ENCODE assay signal across 10 cellular contexts in the genomic region with DNA sequence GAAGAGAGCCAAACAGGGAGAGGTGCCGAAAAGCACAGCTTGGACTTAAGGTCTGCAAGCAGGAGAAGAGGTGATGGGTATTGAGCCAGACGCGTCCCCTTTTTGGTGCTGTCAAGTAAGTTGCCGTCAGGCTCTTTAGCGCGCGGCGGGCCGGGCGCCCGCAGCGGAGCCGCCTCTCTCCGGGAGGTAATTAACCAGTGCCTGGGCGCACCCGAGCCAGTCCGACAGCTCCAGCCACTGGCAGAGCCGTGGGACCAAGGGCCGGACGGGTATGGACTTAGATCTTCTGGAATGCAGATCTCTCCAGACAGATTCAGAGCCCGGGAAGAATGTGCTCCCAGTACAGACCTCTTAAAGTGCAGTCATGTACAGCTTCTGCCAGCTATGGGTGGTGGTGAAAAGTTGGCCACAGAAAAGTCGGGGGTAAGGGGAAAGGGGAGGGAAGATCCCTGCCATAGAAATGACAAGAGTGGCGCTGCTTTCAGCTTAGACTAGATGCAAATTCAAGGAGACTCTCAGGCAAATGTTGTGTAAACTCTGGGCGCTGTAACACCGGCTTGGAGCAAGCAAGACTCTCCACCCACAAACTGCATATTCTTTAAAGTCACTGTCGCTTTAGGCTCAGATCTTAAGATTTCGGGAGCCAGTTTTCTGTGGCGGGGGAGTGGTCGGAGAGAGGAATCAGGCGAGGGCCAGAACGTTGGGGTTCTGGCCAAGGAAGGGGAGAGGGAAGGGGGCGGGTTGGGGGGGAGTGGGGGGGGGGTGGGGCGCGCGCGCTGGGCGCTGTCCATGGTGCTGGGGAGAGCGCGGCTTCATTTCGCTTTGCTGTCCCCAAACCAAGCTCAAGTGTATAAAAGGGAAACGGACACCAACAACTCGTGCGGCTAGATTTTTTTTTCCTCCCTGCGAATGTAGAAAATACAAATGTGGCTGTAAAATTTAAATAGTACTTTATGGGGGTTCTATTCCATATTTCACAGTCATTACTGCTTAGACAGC. TPM values are rescaled to one million over a fixed set of nuclear protein-coding genes. Genes with fewer than 3 reads are reported as not detected.
DNase-seq lines count a peak whose midpoint lies in the region; ATAC-seq and TF ChIP-seq lines count a peak whose summit lies in the region.
"Had no signal": no experiment of that assay in that cellular context is flagged by ENCODE, and none has a peak within 500 bp of the region (broad histone marks: within the 10 kb centered on the region; RNA-seq: fewer than 3 reads in every experiment).

No MANE protein-coding gene starts in this region.

- peak; percentile 39 for ATAC-seq in foreskin keratinocyte
- no peak for ATAC-seq in GM18907 (IDR thresholded peaks at IDR 0.05; ENCODE audit: unreplicated experiment)
- no peak for ATAC-seq in HG03469 (IDR thresholded peaks at IDR 0.05; ENCODE audit: unreplicated experiment)

- no peaks in the 10 kb centered on the region for H3K4me1 ChIP-seq in OCI-LY1 (ENCODE audit: insufficient read depth, low read length, severe bottlenecking)
- no peaks in the 10 kb centered on the region for H3K4me1 ChIP-seq in foreskin keratinocyte

- no peaks in the 10 kb centered on the region for H3K36me3 ChIP-seq in OCI-LY1 (ENCODE audit: insufficient read depth, low read length)

- H3K27me3 ChIP-seq in OCI-LY1 (ENCODE audit: insufficient read depth, low read length): no peaks in the 10 kb centered on the region
- H3K27me3 ChIP-seq in foreskin keratinocyte: peaks cover 96% of the 10 kb centered on the region

- DNase-seq in NCI-H510A treated with DMSO at 0.1 percent for 48 hours (lab: John Stamatoyannopoulos, UW) (peak; percentile 27), NCI-H510A (lab: John Stamatoyannopoulos, UW) (no peak), foreskin keratinocyte (peak in 1 of 2 donors; percentile 12), retinal pigment epithelial cell (ENCODE audit: low read depth) (no peak), GF-D8 (lab: John Stamatoyannopoulos, UW) (no peak)
- DNase-seq: activated CD4-positive, alpha-beta memory T cell treated with anti-CD3 and anti-CD28 coated beads for 36 hours; CD4-positive, CD25-positive, alpha-beta regulatory T cell had no signal

- no peaks in the 10 kb centered on the region for H4K20me1 ChIP-seq in OCI-LY1 (ENCODE audit: insufficient read depth, low read length)

- H2AFZ ChIP-seq in OCI-LY1 (ENCODE audit: low read length): no peak overlapping the region

- H3K27ac ChIP-seq in OCI-LY1 (ENCODE audit: low read depth, low read length, poor library complexity, severe bottlenecking) (no peak overlapping the region), foreskin keratinocyte (no peak overlapping the region)

- TF ChIP-seq CTCF in OCI-LY1 (IDR thresholded peaks at IDR 0.05; ENCODE audit: low read length) (no peak), foreskin keratinocyte (conservative IDR thresholded peaks at IDR 0.05) (no peak), retinal pigment epithelial cell (conservative IDR thresholded peaks at IDR 0.05; ENCODE audit: low read depth, low read length) (no peak)

- H3K4me2 ChIP-seq in OCI-LY1 (ENCODE audit: low read length): peak overlapping the region; percentile 43; the same call in 1 of the 2 replicates

- H3K79me2 ChIP-seq in OCI-LY1 (ENCODE audit: insufficient read depth, low read length): no peaks in the 10 kb centered on the region

- H3F3A ChIP-seq in OCI-LY1 (ENCODE audit: insufficient read depth, low read length): no peaks in the 10 kb centered on the region

- H3K4me3 ChIP-seq in OCI-LY1 (ENCODE audit: low read depth, low read length, poor library complexity, severe bottlenecking) (no peak overlapping the region), retinal pigment epithelial cell (ENCODE audit: low read length) (peak overlapping the region; percentile 36)

- no peaks in the 10 kb centered on the region for H3K9me3 ChIP-seq in OCI-LY1 (ENCODE audit: low read length)

- H3K9me2 ChIP-seq in OCI-LY1 (ENCODE audit: low read depth, low read length): no peaks in the 10 kb centered on the region

- H3K9ac ChIP-seq in OCI-LY1 (ENCODE audit: low read length): no peak overlapping the region

RNA-seq across cellular contexts. Expression of a gene that starts 29.2 kb away (rescaled TPM):
- not detected in 2 replicates for total RNA-seq in foreskin keratinocyte
- polyA plus RNA-seq in foreskin keratinocyte: not detected in 2 replicates
- total RNA-seq: activated CD4-positive, alpha-beta memory T cell treated with anti-CD3 and anti-CD28 coated beads for 36 hours; CD4-positive, CD25-positive, alpha-beta regulatory T cell had no signal
- polyA plus RNA-seq: CD4-positive, CD25-positive, alpha-beta regulatory T cell had no signal

RNA-seq across cellular contexts. Expression of a gene that starts 31.2 kb away (rescaled TPM):
- not detected in 2 replicates for total RNA-seq in foreskin keratinocyte
- polyA plus RNA-seq in foreskin keratinocyte: not detected in 2 replicates
- total RNA-seq: activated CD4-positive, alpha-beta memory T cell treated with anti-CD3 and anti-CD28 coated beads for 36 hours; CD4-positive, CD25-positive, alpha-beta regulatory T cell had no signal
- polyA plus RNA-seq: CD4-positive, CD25-positive, alpha-beta regulatory T cell had no signal
